ENCODE assay signal across 11 cellular contexts in the genomic region with DNA sequence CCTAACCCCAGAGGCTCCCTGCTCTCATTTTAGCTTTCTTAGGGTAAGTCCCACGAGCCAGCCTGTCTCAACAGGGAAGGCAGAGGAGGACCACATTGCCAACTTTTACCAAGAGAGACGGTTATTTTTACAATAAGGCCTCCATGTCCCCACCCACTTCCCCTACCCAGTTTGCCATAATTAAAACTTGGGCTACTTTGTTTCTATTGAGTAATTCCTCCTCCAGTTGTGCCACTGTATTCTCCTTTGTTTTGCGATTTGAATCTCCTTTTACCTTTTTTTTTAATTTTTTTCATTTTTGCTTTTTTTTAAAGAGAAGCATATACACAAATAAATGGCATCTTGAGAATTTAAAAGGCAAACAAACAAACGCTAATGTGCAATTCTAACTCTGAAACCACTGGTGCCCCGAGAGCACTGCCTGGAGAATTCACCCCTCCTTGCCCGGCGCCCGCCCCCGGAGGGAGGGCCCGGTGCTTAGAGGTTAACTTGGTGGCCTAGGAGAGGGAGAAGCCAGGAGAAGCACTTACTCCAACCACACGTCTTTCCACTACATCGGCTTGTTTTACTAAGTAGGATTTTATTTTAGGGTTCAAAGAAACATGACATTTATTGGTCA.
A peak's percentile ranks its signal among the peaks of the same experiment; 100 is the strongest.
DNase-seq lines count a peak whose midpoint lies in the region; ATAC-seq and TF ChIP-seq lines count a peak whose summit lies in the region.
"Had no signal": no experiment of that assay in that cellular context is flagged by ENCODE, and none has a peak within 500 bp of the region (broad histone marks: within the 10 kb centered on the region; RNA-seq: fewer than 3 reads in every experiment).

No MANE protein-coding gene starts in this region.

- ATAC-seq in CD4-positive, CD25-positive, alpha-beta regulatory T cell (ENCODE audit: low read depth in 2 of 2) = no peak
- no peak for ATAC-seq in natural killer cell treated with Interleukin-12 subunit alpha and Interleukin-12 subunit beta and Interleukin-15 and Interleukin-18, amount 100 ng/mL, for 72 hours
- no peak for ATAC-seq in lower lobe of right lung

- no peaks in the 10 kb centered on the region for H3K4me1 ChIP-seq in CD4-positive, CD25-positive, alpha-beta regulatory T cell (ENCODE audit: control insufficient read depth, insufficient read depth, low read length, poor library complexity, severe bottlenecking)
- H3K4me1 ChIP-seq in lower lobe of right lung = peaks cover 14% of the 10 kb centered on the region

- no peaks in the 10 kb centered on the region for H3K27me3 ChIP-seq in CD4-positive, CD25-positive, alpha-beta regulatory T cell (ENCODE audit: control insufficient read depth, insufficient read depth, low read length)
- H3K27me3 ChIP-seq in dorsolateral prefrontal cortex = no peaks in the 10 kb centered on the region
- H3K27me3 ChIP-seq in lower lobe of right lung (ENCODE audit: low read depth) = no peaks in the 10 kb centered on the region
- H3K27me3 ChIP-seq: cardiac muscle cell, transverse colon had no signal

- H3K27ac Mint-ChIP-seq in CD4-positive, CD25-positive, alpha-beta regulatory T cell = peak overlapping the region in 2 of 3 donors; percentile 73 to 82
- H3K27ac Mint-ChIP-seq in natural killer cell treated with Interleukin-12 subunit alpha and Interleukin-12 subunit beta and Interleukin-15 and Interleukin-18, amount 100 ng/mL, for 72 hours = peak overlapping the region; percentile 54 to 78

- H3K4me3 Mint-ChIP-seq in CD4-positive, CD25-positive, alpha-beta regulatory T cell = no peak overlapping the region
- no peak overlapping the region for H3K4me3 Mint-ChIP-seq in natural killer cell treated with Interleukin-12 subunit alpha and Interleukin-12 subunit beta and Interleukin-15 and Interleukin-18, amount 100 ng/mL, for 72 hours

- H3K9me3 ChIP-seq in CD4-positive, CD25-positive, alpha-beta regulatory T cell (ENCODE audit: control insufficient read depth in 2 of 2, low read length in 2 of 2) = no peaks in the 10 kb centered on the region
- no peaks in the 10 kb centered on the region for H3K9me3 ChIP-seq in lower lobe of right lung
- H3K9me3 ChIP-seq: SK-N-SH, transverse colon had no signal

- H3K36me3 ChIP-seq in CD4-positive, CD25-positive, alpha-beta regulatory T cell (ENCODE audit: control insufficient read depth, insufficient read depth, low read length) = peaks cover 92% of the 10 kb centered on the region
- peaks cover 80% of the 10 kb centered on the region for H3K36me3 ChIP-seq in lower lobe of right lung

- H3K9me3 Mint-ChIP-seq in CD4-positive, CD25-positive, alpha-beta regulatory T cell = no peaks in the 10 kb centered on the region
- no peaks in the 10 kb centered on the region for H3K9me3 Mint-ChIP-seq in natural killer cell treated with Interleukin-12 subunit alpha and Interleukin-12 subunit beta and Interleukin-15 and Interleukin-18, amount 100 ng/mL, for 72 hours

- intact Hi-C loops in dorsolateral prefrontal cortex (cut with DNase I) (no loop called here), lower lobe of right lung (cut with DNase I) (no loop called here)

- no peak overlapping the region for H3K4me3 ChIP-seq in CD4-positive, CD25-positive, alpha-beta regulatory T cell (ENCODE audit: low read depth, low read length)
- H3K4me3 ChIP-seq in dorsolateral prefrontal cortex (peak overlapping the region in 3 of 59 donors; percentile 4 to 23 (median 13)), lower lobe of right lung (no peak overlapping the region)
- H3K4me3 ChIP-seq: cardiac muscle cell, transverse colon had no signal

- H3K4me1 Mint-ChIP-seq in CD4-positive, CD25-positive, alpha-beta regulatory T cell = peaks cover 16 to 48% (median 24%) of the 10 kb centered on the region in 4 donors
- peaks cover 22 to 49% of the 10 kb centered on the region in 2 donors for H3K4me1 Mint-ChIP-seq in natural killer cell treated with Interleukin-12 subunit alpha and Interleukin-12 subunit beta and Interleukin-15 and Interleukin-18, amount 100 ng/mL, for 72 hours (ENCODE audit: low read depth in 2 of 2)

- no peak overlapping the region for H3K27ac ChIP-seq in CD4-positive, CD25-positive, alpha-beta regulatory T cell (ENCODE audit: insufficient read depth, low read length, poor library complexity, severe bottlenecking)
- H3K27ac ChIP-seq in dorsolateral prefrontal cortex = peak overlapping the region in 53 of 59 donors; percentile 14 to 87 (median 70)
- no peak overlapping the region for H3K27ac ChIP-seq in lower lobe of right lung
- H3K27ac ChIP-seq: cardiac muscle cell, transverse colon had no signal

- peaks cover 71% of the 10 kb centered on the region for H3K36me3 Mint-ChIP-seq in CD4-positive, CD25-positive, alpha-beta regulatory T cell
- H3K36me3 Mint-ChIP-seq in natural killer cell treated with Interleukin-12 subunit alpha and Interleukin-12 subunit beta and Interleukin-15 and Interleukin-18, amount 100 ng/mL, for 72 hours = peaks cover 45% of the 10 kb centered on the region

- TF ChIP-seq CTCF in dorsolateral prefrontal cortex (IDR thresholded peaks at IDR 0.05 in 54 of 56, conservative IDR thresholded peaks at IDR 0.05 in 2 of 56; ENCODE audit: low read depth in 1 of 56, partially characterized antibody in 56 of 56) = no peak
- TF ChIP-seq CTCF in lower lobe of right lung (IDR thresholded peaks at IDR 0.05) = no peak

- DNase-seq in CD4-positive, CD25-positive, alpha-beta regulatory T cell = no peak
- DNase-seq in NOMO-1 (lab: John Stamatoyannopoulos, UW; ENCODE audit: unreplicated experiment in 2 of 2) (peak; percentile 70 to 78), dorsolateral prefrontal cortex (no peak), kidney glomerular epithelial cell (lab: John Stamatoyannopoulos, UW) (no peak), lower lobe of right lung (no peak), DMS153 (lab: John Stamatoyannopoulos, UW) (no peak), DMS79 treated with DMSO at 0.1 percent for 48 hours (lab: John Stamatoyannopoulos, UW) (no peak)
- DNase-seq in natural killer cell treated with Interleukin-12 subunit alpha and Interleukin-12 subunit beta and Interleukin-15 and Interleukin-18, amount 100 ng/mL, for 72 hours (ENCODE audit: low spot score) = no peak
- DNase-seq: SK-N-SH, transverse colon had no signal

- no peaks in the 10 kb centered on the region for H3K27me3 Mint-ChIP-seq in CD4-positive, CD25-positive, alpha-beta regulatory T cell
- no peaks in the 10 kb centered on the region for H3K27me3 Mint-ChIP-seq in natural killer cell treated with Interleukin-12 subunit alpha and Interleukin-12 subunit beta and Interleukin-15 and Interleukin-18, amount 100 ng/mL, for 72 hours

Comparison
In these comparisons a context has a peak if more than half of its experiments do, and no peak if none do; other contexts are left out.
1. DNase-seq: peak in NOMO-1 (2 of 2); none in CD4-positive, CD25-positive, alpha-beta regulatory T cell (0 of 3), dorsolateral prefrontal cortex (0 of 10), natural killer cell treated with Interleukin-12 subunit alpha and Interleukin-12 subunit beta and Interleukin-15 and Interleukin-18, amount 100 ng/mL, for 72 hours (single experiment), kidney glomerular epithelial cell (single experiment), lower lobe of right lung (single experiment), DMS153 (single experiment) and DMS79 treated with DMSO at 0.1 percent for 48 hours (single experiment).
2. H3K27ac ChIP-seq: peak in dorsolateral prefrontal cortex (53 of 59); none in CD4-positive, CD25-positive, alpha-beta regulatory T cell (single experiment) and lower lobe of right lung (single experiment).